ENCODE assay signal across 9 cellular contexts in the genomic region with DNA sequence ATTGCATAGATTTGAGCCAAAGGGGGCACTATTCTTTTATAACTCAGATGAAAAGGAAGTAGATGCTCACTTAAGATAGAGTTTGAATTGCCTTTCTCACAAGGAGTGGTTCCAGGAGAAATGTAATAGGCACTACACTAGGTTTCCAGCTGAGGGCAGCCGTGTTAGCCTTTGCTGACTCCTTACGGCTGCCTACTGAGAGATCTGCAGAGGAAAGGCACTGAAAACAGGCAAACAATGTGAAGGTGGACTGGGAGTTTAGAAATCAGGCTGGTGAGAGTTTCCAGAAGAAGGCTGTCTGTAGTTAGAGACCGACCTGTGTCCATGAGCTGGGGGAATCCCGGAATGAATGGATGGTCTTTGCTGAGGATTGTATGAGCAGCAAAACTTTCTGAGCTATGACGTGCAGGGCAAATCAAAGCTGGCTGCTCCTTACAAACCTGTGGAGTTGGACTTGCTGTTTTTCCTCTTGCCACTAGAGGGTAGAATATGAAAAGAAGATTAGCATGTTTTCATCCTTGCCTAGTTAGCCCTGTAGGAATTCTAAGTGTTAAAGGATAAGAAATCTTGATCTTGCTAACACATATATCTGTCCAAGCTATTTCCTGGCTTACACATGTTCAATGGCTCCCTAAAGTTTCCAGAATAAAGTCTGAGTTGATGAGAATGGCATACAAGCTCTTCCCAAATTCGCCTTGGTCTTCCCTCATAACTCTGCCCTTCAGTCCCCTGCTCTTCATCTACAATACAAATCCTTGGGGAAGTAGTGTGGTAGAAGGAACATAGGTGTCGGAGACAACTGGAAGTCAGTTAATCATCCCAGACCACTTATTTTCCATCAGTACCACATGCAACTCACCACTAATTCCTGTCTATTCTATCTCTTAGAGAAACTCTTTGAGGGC. TPM values are rescaled to one million over a fixed set of nuclear protein-coding genes. Genes with fewer than 3 reads are reported as not detected.
DNase-seq lines count a peak whose midpoint lies in the region; ATAC-seq and TF ChIP-seq lines count a peak whose summit lies in the region.
"Had no signal": no experiment of that assay in that cellular context is flagged by ENCODE, and none has a peak within 500 bp of the region (broad histone marks: within the 10 kb centered on the region; RNA-seq: fewer than 3 reads in every experiment).

No MANE protein-coding gene starts in this region.

- peak; percentile 51 for ATAC-seq in HG02852 (IDR thresholded peaks at IDR 0.05; ENCODE audit: unreplicated experiment)
- peak; percentile 88 to 89 for ATAC-seq in activated CD4-positive, CD25-positive, alpha-beta regulatory T cell treated with anti-CD3 and anti-CD28 coated beads, Interleukin-2, amount 50 U/mL, for 24 hours
- ATAC-seq in HG03159 (IDR thresholded peaks at IDR 0.05; ENCODE audit: unreplicated experiment), result no peak

- peaks cover 6% of the 10 kb centered on the region for H3K4me1 Mint-ChIP-seq in Calu3 (ENCODE audit: low read depth, unreplicated experiment)
- H3K4me1 Mint-ChIP-seq: activated naive CD4-positive, alpha-beta T cell treated with anti-CD3 and anti-CD28 coated beads, Interleukin-2, amount 50 U/mL, for 24 hours had no signal

- no TSS peak for BruUV-seq in Calu3 (replicated peaks; lab: Mats Ljungman, UMichigan)

- peak overlapping the region; percentile 37 for H3K4me3 ChIP-seq in choroid plexus epithelial cell (ENCODE audit: low read depth, low read length)

- CTCF ChIA-PET in Calu3 (lab: Charles Lee), result interaction anchor here (0.5 to 2.3 kb wide), 25 partner anchors 9 to 247 kb away, joined by 3 to 31 read pairs (median 4); a partner anchor contains a TSS

- intact Hi-C loops in Calu3 (cut with micrococcal nuclease; ENCODE audit: unreplicated experiment), result loop anchor here (1.0 kb wide), 1 partner anchor 167 kb away; no protein-coding TSS in a partner anchor

- no peaks in the 10 kb centered on the region for H3K36me3 Mint-ChIP-seq in Calu3 (ENCODE audit: insufficient read depth, unreplicated experiment)
- H3K36me3 Mint-ChIP-seq: activated naive CD4-positive, alpha-beta T cell treated with anti-CD3 and anti-CD28 coated beads, Interleukin-2, amount 50 U/mL, for 24 hours had no signal

- H3K4me3 Mint-ChIP-seq in Calu3 (ENCODE audit: low read depth, unreplicated experiment), result no peak overlapping the region
- H3K4me3 Mint-ChIP-seq: activated naive CD4-positive, alpha-beta T cell treated with anti-CD3 and anti-CD28 coated beads, Interleukin-2, amount 50 U/mL, for 24 hours had no signal

- no peak overlapping the region for H3K27ac Mint-ChIP-seq in Calu3 (ENCODE audit: unreplicated experiment)
- H3K27ac Mint-ChIP-seq: activated naive CD4-positive, alpha-beta T cell treated with anti-CD3 and anti-CD28 coated beads, Interleukin-2, amount 50 U/mL, for 24 hours had no signal

- DNase-seq in Calu3, result peak; percentile 55
- peak; percentile 35 to 75 for DNase-seq in NCI-H446 (lab: John Stamatoyannopoulos, UW)
- DNase-seq in choroid plexus epithelial cell (ENCODE audit: low read depth), result peak; percentile 91
- DNase-seq in kidney glomerular epithelial cell (lab: John Stamatoyannopoulos, UW), result peak; percentile 94
- DNase-seq in stimulated activated CD4-positive, alpha-beta T cell treated with anti-CD3 and anti-CD28 coated beads, Interleukin-15, amount 100 ng/mL, for 24 hours, result peak; percentile 42

- TF ChIP-seq CTCF in Calu3 (IDR thresholded peaks at IDR 0.05; ENCODE audit: unreplicated experiment) (peak; percentile 58), choroid plexus epithelial cell (conservative IDR thresholded peaks at IDR 0.05; ENCODE audit: low read depth, low read length) (peak; percentile 74)

- H3K9me3 Mint-ChIP-seq in Calu3 (ENCODE audit: low read depth, unreplicated experiment), result no peaks in the 10 kb centered on the region
- H3K9me3 Mint-ChIP-seq: activated naive CD4-positive, alpha-beta T cell treated with anti-CD3 and anti-CD28 coated beads, Interleukin-2, amount 50 U/mL, for 24 hours had no signal

- no peaks in the 10 kb centered on the region for H3K27me3 Mint-ChIP-seq in Calu3 (ENCODE audit: unreplicated experiment)
- H3K27me3 Mint-ChIP-seq: activated naive CD4-positive, alpha-beta T cell treated with anti-CD3 and anti-CD28 coated beads, Interleukin-2, amount 50 U/mL, for 24 hours had no signal

RNA-seq across cellular contexts. Expression of a gene that starts 20.1 kb away (rescaled TPM):
- total RNA-seq in Calu3 (2022), result 72.7 and 78.1 TPM in 2 replicates

Comparison
In these comparisons a context has a peak if more than half of its experiments do, and no peak if none do; other contexts are left out.
1. DNase-seq: peak in every context shown above with its lines; median percentile 94 in kidney glomerular epithelial cell; 91 in choroid plexus epithelial cell; 55 in Calu3; 55 in NCI-H446; 42 in stimulated activated CD4-positive, alpha-beta T cell treated with anti-CD3 and anti-CD28 coated beads, Interleukin-15, amount 100 ng/mL, for 24 hours.